In genomic region chr4:73923631-73923937, GRCh38 we compare ENCODE assay signal across 15 cellular contexts. TPM values are rescaled to one million over a fixed set of nuclear protein-coding genes. Genes with fewer than 3 reads are reported as not detected.
A peak's percentile ranks its signal among the peaks of the same experiment; 100 is the strongest.
DNase-seq lines count a peak whose midpoint lies in the region; ATAC-seq, FAIRE-seq and TF ChIP-seq lines count a peak whose summit lies in the region.
"Had no signal": no experiment of that assay in that cellular context is flagged by ENCODE, and none has a peak within 500 bp of the region (broad histone marks: within the 10 kb centered on the region; RNA-seq: fewer than 3 reads in every experiment).

No MANE protein-coding gene starts in this region.

- no peak overlapping the region for H3K4me3 Mint-ChIP-seq in HFFc6
- H3K4me3 Mint-ChIP-seq: CD8-positive, alpha-beta T cell; GM23338 had no signal

- peak; percentile 35; the same call in 1 of the 2 replicates for TF ChIP-seq CTCF in HFFc6 (IDR thresholded peaks at IDR 0.05)
- peak; percentile 52; the same call in 1 of the 2 replicates for TF ChIP-seq CTCF in VCaP (conservative IDR thresholded peaks at IDR 0.05)

- no peak overlapping the region for H3K27ac Mint-ChIP-seq in HFFc6
- H3K27ac Mint-ChIP-seq: CD8-positive, alpha-beta T cell; GM23338 had no signal

- no peak overlapping the region for H3K27ac ChIP-seq in VCaP
- H3K27ac ChIP-seq: KMS-11 had no signal

- FAIRE-seq in frontal cortex (lab: Jason Lieb, UNC): peak; percentile 78
- FAIRE-seq: GM12878, H54 had no signal

- H3K9me3 Mint-ChIP-seq in HFFc6: peaks cover 4% of the 10 kb centered on the region; the same call in 1 of the 2 replicates
- H3K9me3 Mint-ChIP-seq: CD8-positive, alpha-beta T cell; GM23338 had no signal

- DNase-seq in HFFc6: no peak
- no peak for DNase-seq in frontal cortex (ENCODE audit: low spot score in 2 of 2)
- no peak for DNase-seq in activated naive CD4-positive, alpha-beta T cell treated with anti-CD3 and anti-CD28 coated beads, Interleukin-2, amount 50 U/mL, for 16 hours
- DNase-seq: CD8-positive, alpha-beta T cell; DMS79 treated with DMSO at 0.1 percent for 48 hours had no signal

- H3K36me3 Mint-ChIP-seq in HFFc6 (ENCODE audit: low read depth): no peaks in the 10 kb centered on the region; the same call in 1 of the 2 replicates
- H3K36me3 Mint-ChIP-seq: CD8-positive, alpha-beta T cell had no signal

- peaks cover 21% of the 10 kb centered on the region for H3K4me1 Mint-ChIP-seq in HFFc6 (ENCODE audit: low read depth)
- H3K4me1 Mint-ChIP-seq: GM23338 had no signal

- ATAC-seq in GM19395 (IDR thresholded peaks at IDR 0.05; ENCODE audit: unreplicated experiment) (no peak), HG02938 (IDR thresholded peaks at IDR 0.05; ENCODE audit: unreplicated experiment) (no peak), HG03175 (IDR thresholded peaks at IDR 0.05; ENCODE audit: unreplicated experiment) (no peak)
- ATAC-seq: CD8-positive, alpha-beta T cell; GM12878; GM23338; HCT116 had no signal

- no peaks in the 10 kb centered on the region; the same call in none of the 2 replicates for H3K27me3 Mint-ChIP-seq in HFFc6 (ENCODE audit: insufficient read depth)

RNA-seq across cellular contexts. Expression of gene CXCL1, which starts 54.4 kb away (rescaled TPM):
- 1 to 10 TPM in 5 of 6 experiments, under 1 TPM in 1; 0.71 to 5.0 (median 4.3) TPM for total RNA-seq in HFFc6 (2021; fragmentation: NEBNext Ultra II Directional; extraction: Animal tissue kit (Norgen Biotek cat#: 25700))
- 1.2 TPM for total RNA-seq in frontal cortex
- total RNA-seq: CD8-positive, alpha-beta T cell; GM12878; HT1080 had no signal

RNA-seq across cellular contexts. Expression of gene PF4, which starts 58.2 kb away (rescaled TPM):
- under 1 TPM in 1 of 6 experiments, not detected in 5; 0.33 TPM for total RNA-seq in HFFc6 (2021; fragmentation: NEBNext Ultra II Directional; extraction: Animal tissue kit (Norgen Biotek cat#: 25700))
- total RNA-seq in frontal cortex: not detected
- total RNA-seq: CD8-positive, alpha-beta T cell; GM12878; GM23338; HT1080 had no signal
